In genomic region chr1:59814180-59814900, GRCh38 we compare ENCODE assay signal across 8 cellular contexts. TPM values are rescaled to one million over a fixed set of nuclear protein-coding genes. Genes with fewer than 3 reads are reported as not detected.
DNase-seq lines count a peak whose midpoint lies in the region; ATAC-seq and TF ChIP-seq lines count a peak whose summit lies in the region.

No MANE protein-coding gene starts in this region.

- intact Hi-C loops in left ventricle myocardium inferior (cut with micrococcal nuclease) (no loop called here), upper lobe of right lung (cut with DNase I) (no loop called here)

- ATAC-seq in GM21360 (IDR thresholded peaks at IDR 0.05; ENCODE audit: unreplicated experiment) (peak; percentile 98), RWPE2 (ENCODE audit: low read depth) (peak; percentile 93), upper lobe of right lung (peak; percentile 96)

- H3K27me3 ChIP-seq in HUES6 (ENCODE audit: control insufficient read depth, insufficient read depth, low read length) (peaks cover 24% of the 10 kb centered on the region), RWPE2 (ENCODE audit: insufficient read depth, poor library complexity, severe bottlenecking) (no peaks in the 10 kb centered on the region), left ventricle myocardium inferior (ENCODE audit: low read depth) (peaks cover 55% of the 10 kb centered on the region), upper lobe of right lung (peaks cover 43% of the 10 kb centered on the region)

- H3K9me3 ChIP-seq in HUES6 (ENCODE audit: control insufficient read depth, insufficient read depth, low read depth, low read length) (no peaks in the 10 kb centered on the region), RWPE2 (ENCODE audit: severe bottlenecking) (no peaks in the 10 kb centered on the region), left ventricle myocardium inferior (replicated peaks) (no peaks in the 10 kb centered on the region), upper lobe of right lung (no peaks in the 10 kb centered on the region)

- DNase-seq in COLO668 (lab: John Stamatoyannopoulos, UW; ENCODE audit: unreplicated experiment): peak; percentile 100
- peak; percentile 93 for DNase-seq in RWPE2 (ENCODE audit: low spot score)
- peak; percentile 93 for DNase-seq in activated naive CD4-positive, alpha-beta T cell treated with anti-CD3 and anti-CD28 coated beads, Interleukin-2, amount 10 ng/mL, durations not matched to agents 7 days and 5 days
- peak; percentile 71 for DNase-seq in left ventricle myocardium inferior
- peak; percentile 90 for DNase-seq in progenitor cell of endocrine pancreas (ENCODE audit: low spot score, unreplicated experiment)
- peak; percentile 96 for DNase-seq in upper lobe of right lung

- H3K4me3 ChIP-seq in HUES6 (ENCODE audit: low read depth, low read length) (peak overlapping the region; percentile 58), RWPE2 (ENCODE audit: severe bottlenecking) (peak overlapping the region; percentile 93), left ventricle myocardium inferior (peak overlapping the region; percentile 72), upper lobe of right lung (peak overlapping the region; percentile 57)

- TF ChIP-seq CTCF in RWPE2 (IDR thresholded peaks at IDR 0.05; ENCODE audit: poor library complexity, severe bottlenecking) (no peak), left ventricle myocardium inferior (IDR thresholded peaks at IDR 0.05; ENCODE audit: borderline replicate concordance) (no peak), progenitor cell of endocrine pancreas (IDR thresholded peaks at IDR 0.05; ENCODE audit: unreplicated experiment) (no peak), upper lobe of right lung (IDR thresholded peaks at IDR 0.05) (no peak)

- peak overlapping the region; percentile 80 for H3K27ac Mint-ChIP-seq in activated naive CD4-positive, alpha-beta T cell treated with anti-CD3 and anti-CD28 coated beads, Interleukin-2, amount 10 ng/mL, durations not matched to agents 7 days and 5 days
- peak overlapping the region; percentile 93 for H3K27ac Mint-ChIP-seq in progenitor cell of endocrine pancreas

- H3K4me1 Mint-ChIP-seq in activated naive CD4-positive, alpha-beta T cell treated with anti-CD3 and anti-CD28 coated beads, Interleukin-2, amount 10 ng/mL, durations not matched to agents 7 days and 5 days: peaks cover 6% of the 10 kb centered on the region
- H3K4me1 Mint-ChIP-seq in progenitor cell of endocrine pancreas (ENCODE audit: low read depth): peaks cover under 1% of the 10 kb centered on the region

- no peaks in the 10 kb centered on the region for H3K36me3 Mint-ChIP-seq in activated naive CD4-positive, alpha-beta T cell treated with anti-CD3 and anti-CD28 coated beads, Interleukin-2, amount 10 ng/mL, durations not matched to agents 7 days and 5 days
- H3K36me3 Mint-ChIP-seq in progenitor cell of endocrine pancreas (ENCODE audit: insufficient read depth): no peaks in the 10 kb centered on the region

- no peak overlapping the region for H3K27ac ChIP-seq in HUES6 (ENCODE audit: low read depth, low read length)
- no peak overlapping the region for H3K27ac ChIP-seq in RWPE2 (ENCODE audit: poor library complexity, severe bottlenecking)
- H3K27ac ChIP-seq in left ventricle myocardium inferior (replicated peaks): peak overlapping the region; percentile 57
- H3K27ac ChIP-seq in upper lobe of right lung: no peak overlapping the region

- H3K4me1 ChIP-seq in HUES6 (ENCODE audit: control insufficient read depth, insufficient read depth, low read length) (peaks cover 14% of the 10 kb centered on the region), RWPE2 (ENCODE audit: insufficient read depth, poor library complexity, severe bottlenecking) (peaks cover 10% of the 10 kb centered on the region), left ventricle myocardium inferior (peaks cover 34% of the 10 kb centered on the region), upper lobe of right lung (peaks cover 8% of the 10 kb centered on the region)

- peak overlapping the region; percentile 46 for H3K9ac ChIP-seq in HUES6 (ENCODE audit: low read length)

- CTCF ChIA-PET in activated naive CD4-positive, alpha-beta T cell treated with anti-CD3 and anti-CD28 coated beads, Interleukin-2, amount 10 ng/mL, durations not matched to agents 7 days and 5 days (lab: Charles Lee): interaction anchor here (2.2 kb wide), 1 partner anchor 133 kb away, joined by 6 read pairs; no protein-coding TSS in a partner anchor

- H3K4me3 Mint-ChIP-seq in activated naive CD4-positive, alpha-beta T cell treated with anti-CD3 and anti-CD28 coated beads, Interleukin-2, amount 10 ng/mL, durations not matched to agents 7 days and 5 days: no peak overlapping the region
- no peak overlapping the region for H3K4me3 Mint-ChIP-seq in progenitor cell of endocrine pancreas (ENCODE audit: low read depth)

- no peaks in the 10 kb centered on the region for H3K9me3 Mint-ChIP-seq in activated naive CD4-positive, alpha-beta T cell treated with anti-CD3 and anti-CD28 coated beads, Interleukin-2, amount 10 ng/mL, durations not matched to agents 7 days and 5 days
- no peaks in the 10 kb centered on the region for H3K9me3 Mint-ChIP-seq in progenitor cell of endocrine pancreas (ENCODE audit: low read depth)

- H3K36me3 ChIP-seq in HUES6 (ENCODE audit: control insufficient read depth, insufficient read depth, low read length): no peaks in the 10 kb centered on the region
- no peaks in the 10 kb centered on the region for H3K36me3 ChIP-seq in RWPE2 (ENCODE audit: low read depth)
- H3K36me3 ChIP-seq in left ventricle myocardium inferior: no peaks in the 10 kb centered on the region
- no peaks in the 10 kb centered on the region for H3K36me3 ChIP-seq in upper lobe of right lung

- H3K27me3 Mint-ChIP-seq in activated naive CD4-positive, alpha-beta T cell treated with anti-CD3 and anti-CD28 coated beads, Interleukin-2, amount 10 ng/mL, durations not matched to agents 7 days and 5 days: peaks cover 12% of the 10 kb centered on the region
- no peaks in the 10 kb centered on the region for H3K27me3 Mint-ChIP-seq in progenitor cell of endocrine pancreas

RNA-seq across cellular contexts. Expression of gene HOOK1, which starts 0.4 kb away (rescaled TPM):
- 4.0 TPM for total RNA-seq in left ventricle myocardium inferior
- total RNA-seq in progenitor cell of endocrine pancreas: 51.2 and 56.1 TPM in 2 replicates
- 18.5 TPM for total RNA-seq in upper lobe of right lung
